Comparison of ENCODE assay signal across 20 cellular contexts in genomic region chr3:56764184-56764583, GRCh38. TPM values are rescaled to one million over a fixed set of nuclear protein-coding genes. Genes with fewer than 3 reads are reported as not detected.
DNase-seq lines count a peak whose midpoint lies in the region; ATAC-seq, FAIRE-seq and TF ChIP-seq lines count a peak whose summit lies in the region.
"Had no signal": no experiment of that assay in that cellular context is flagged by ENCODE, and none has a peak within 500 bp of the region (broad histone marks: within the 10 kb centered on the region; RNA-seq: fewer than 3 reads in every experiment).

No MANE protein-coding gene starts in this region.

- H3K4me3 ChIP-seq in kidney (ENCODE audit: low read length in 2 of 2), result no peak overlapping the region
- H3K4me3 ChIP-seq: BLaER1 treated with 17β-estradiol and CSF1 and Interleukin-3, amounts not matched to agents 10 nM and 100 nM; GM23338 had no signal

- peak; percentile 37 for DNase-seq in activated CD8-positive, alpha-beta memory T cell treated with anti-CD3 and anti-CD28 coated beads for 24 hours
- no peak for DNase-seq in activated CD8-positive, alpha-beta memory T cell treated with anti-CD3 and anti-CD28 coated beads, Interleukin-2, amount 50 U/mL, for 4 hours
- DNase-seq in T-helper 17 cell (no peak), immature natural killer cell (no peak), kidney (no peak)
- DNase-seq in stimulated activated naive CD8-positive, alpha-beta T cell treated with anti-CD3 and anti-CD28 coated beads, Interleukin-15, Interleukin-2, amounts not matched to agents 100 U/mL and 50 U/mL, for 24 hours, result no peak
- DNase-seq in stimulated activated CD4-positive, alpha-beta T cell treated with anti-CD3 and anti-CD28 coated beads, Interleukin-2, amount 100 ng/mL, for 48 hours, result no peak
- DNase-seq: DMS 273 treated with DMSO at 0.1 percent for 48 hours; NCI-H1048; NCI-H1436 treated with DMSO at 0.1 percent for 48 hours; NCI-H2029 treated with DMSO at 0.1 percent for 48 hours; NCI-H2171 treated with DMSO at 0.1 percent for 48 hours; NCI-H446 treated with DMSO at 0.1 percent for 48 hours; NK-92 treated with Interleukin-12 subunit alpha and Interleukin-12 subunit beta, amount 100 ng/mL, for 24 hours had no signal

- H3K9me3 ChIP-seq in T-helper 17 cell (ENCODE audit: control insufficient read depth, low read length, poor library complexity, severe bottlenecking) (no peaks in the 10 kb centered on the region), kidney (ENCODE audit: control insufficient read depth in 1 of 2, low read length in 2 of 2) (no peaks in the 10 kb centered on the region)
- H3K9me3 ChIP-seq: BLaER1 treated with 17β-estradiol and CSF1 and Interleukin-3, amounts not matched to agents 10 nM and 100 nM had no signal

- peaks cover 6% of the 10 kb centered on the region for H3K36me3 Mint-ChIP-seq in T-helper 17 cell (ENCODE audit: low read depth)
- peaks cover 8 to 41% (median 13%) of the 10 kb centered on the region in 3 donors for H3K36me3 Mint-ChIP-seq in immature natural killer cell

- no peak for FAIRE-seq in kidney (lab: Jason Lieb, UNC)
- FAIRE-seq: A204.1, GM12892 had no signal

- H3K27me3 Mint-ChIP-seq in T-helper 17 cell, result no peaks in the 10 kb centered on the region
- H3K27me3 Mint-ChIP-seq in immature natural killer cell (ENCODE audit: low read depth in 3 of 3), result peaks cover 0 to 7% (median 2%) of the 10 kb centered on the region in 3 donors

- H3K4me1 ChIP-seq in kidney (ENCODE audit: control insufficient read depth in 1 of 2, insufficient read depth in 1 of 2, low read depth in 1 of 2, low read length in 2 of 2), result peaks cover 7 to 9% of the 10 kb centered on the region in 2 donors

- ATAC-seq in T-helper 17 cell (no peak), HG02798 (IDR thresholded peaks at IDR 0.05; ENCODE audit: poor library complexity, unreplicated experiment) (no peak)
- peak; percentile 65 for ATAC-seq in stimulated activated naive CD8-positive, alpha-beta T cell treated with anti-CD3 and anti-CD28 coated beads, Interleukin-15, Interleukin-2, amounts not matched to agents 100 U/mL and 50 U/mL, for 24 hours

- H3K27ac Mint-ChIP-seq in T-helper 17 cell, result peak overlapping the region; percentile 81
- H3K27ac Mint-ChIP-seq in immature natural killer cell, result peak overlapping the region; percentile 3 to 90 (median 75)
- H3K27ac Mint-ChIP-seq: GM23338 had no signal

- intact Hi-C loops in kidney (cut with DNase I), result no loop called here

- H3K9me3 Mint-ChIP-seq in immature natural killer cell, result no peaks in the 10 kb centered on the region

- H3K36me3 ChIP-seq in kidney (ENCODE audit: control insufficient read depth in 1 of 2, insufficient read depth in 2 of 2, low read length in 2 of 2), result no peaks in the 10 kb centered on the region

- no peak overlapping the region for H3K4me3 Mint-ChIP-seq in T-helper 17 cell
- peak overlapping the region in 4 of 5 donors; percentile 4 to 48 (median 40) for H3K4me3 Mint-ChIP-seq in immature natural killer cell
- H3K4me3 Mint-ChIP-seq: GM23338 had no signal

- TF ChIP-seq CTCF in kidney (IDR thresholded peaks at IDR 0.05; ENCODE audit: borderline replicate concordance, extremely low read depth, insufficient read depth), result no peak

- no peak overlapping the region for H3K27ac ChIP-seq in kidney (ENCODE audit: low read depth in 2 of 2, low read length in 2 of 2)
- H3K27ac ChIP-seq: BLaER1 treated with 17β-estradiol and CSF1 and Interleukin-3, amounts not matched to agents 10 nM and 100 nM; KMS-11 had no signal

- peaks cover 59% of the 10 kb centered on the region for H3K4me1 Mint-ChIP-seq in T-helper 17 cell
- H3K4me1 Mint-ChIP-seq in immature natural killer cell, result peaks cover 89 to 91% of the 10 kb centered on the region in 2 donors
- H3K4me1 Mint-ChIP-seq: GM23338 had no signal

- no peak overlapping the region for H3K9ac ChIP-seq in kidney (ENCODE audit: low read length in 2 of 2)
- H3K9ac ChIP-seq: BLaER1 treated with 17β-estradiol and CSF1 and Interleukin-3, amounts not matched to agents 10 nM and 100 nM; KMS-11 had no signal

RNA-seq across cellular contexts. Expression of gene ARHGEF3, which starts 37.6 kb away (rescaled TPM):
- total RNA-seq in T-helper 17 cell (10 to 100 TPM; 70.2 to 71.0 TPM), kidney (56.3 TPM)
- polyA plus RNA-seq in immature natural killer cell (100 to 1,000 TPM; 110 to 197 (median 136) TPM), kidney (ENCODE audit: insufficient read depth, low read depth, low replicate concordance) (25.8 TPM)
